Comparison of ENCODE assay signal across 10 cellular contexts in genomic region chr5:81825237-81825636, GRCh38.
A peak's percentile ranks its signal among the peaks of the same experiment; 100 is the strongest.
DNase-seq lines count a peak whose midpoint lies in the region; ATAC-seq and TF ChIP-seq lines count a peak whose summit lies in the region.
"Had no signal": no experiment of that assay in that cellular context is flagged by ENCODE, and none has a peak within 500 bp of the region (broad histone marks: within the 10 kb centered on the region; RNA-seq: fewer than 3 reads in every experiment).

No MANE protein-coding gene starts in this region.

- H3K36me3 Mint-ChIP-seq in HFFc6 (ENCODE audit: low read depth) (no peaks in the 10 kb centered on the region), Caco-2 (ENCODE audit: insufficient read depth, unreplicated experiment) (no peaks in the 10 kb centered on the region), T-helper 17 cell (ENCODE audit: low read depth) (no peaks in the 10 kb centered on the region)
- H3K36me3 Mint-ChIP-seq: IgD-negative memory B cell had no signal

- no peaks in the 10 kb centered on the region for H3K9me3 ChIP-seq in Caco-2
- H3K9me3 ChIP-seq in T-helper 17 cell (ENCODE audit: control insufficient read depth, low read length, poor library complexity, severe bottlenecking): no peaks in the 10 kb centered on the region

- peaks cover 26% of the 10 kb centered on the region for H3K4me1 Mint-ChIP-seq in HFFc6 (ENCODE audit: low read depth)
- no peaks in the 10 kb centered on the region for H3K4me1 Mint-ChIP-seq in Caco-2 (ENCODE audit: low read depth, unreplicated experiment)
- H3K4me1 Mint-ChIP-seq in T-helper 17 cell: peaks cover 5% of the 10 kb centered on the region

- POLR2A ChIA-PET in Caco-2 (lab: Charles Lee): no interaction called here

- intact Hi-C loops in Caco-2 (cut with micrococcal nuclease; ENCODE audit: unreplicated experiment): no loop called here

- CTCF ChIA-PET in Caco-2 (lab: Charles Lee): interaction anchor here (0.5 to 0.6 kb wide), 2 partner anchors 299 to 336 kb away, joined by 3 to 5 read pairs; no protein-coding TSS in a partner anchor

- DNase-seq in HFFc6 (peak; percentile 95), RPMI7951 (ENCODE audit: low read depth) (peak; percentile 93), foreskin melanocyte (peak; percentile 56), stromal cell of bone marrow (ENCODE audit: low read depth) (peak; percentile 96), Caco-2 (no peak), iPS-NIHi7 (ENCODE audit: extremely low spot score) (no peak), T-helper 17 cell (no peak)
- no peak for DNase-seq in activated naive CD4-positive, alpha-beta T cell treated with anti-CD3 and anti-CD28 coated beads, Interleukin-2, amount 50 U/mL, for 16 hours
- DNase-seq: activated CD8-positive, alpha-beta T cell treated with anti-CD3 and anti-CD28 coated beads, Interleukin-2, amount 10 ng/mL, durations not matched to agents 7 days and 5 days had no signal

- no peaks in the 10 kb centered on the region for H3K36me3 ChIP-seq in Caco-2 (ENCODE audit: control insufficient read depth, insufficient read depth, low read length)

- no peak overlapping the region for H3K4me3 Mint-ChIP-seq in HFFc6
- no peak overlapping the region for H3K4me3 Mint-ChIP-seq in Caco-2 (ENCODE audit: unreplicated experiment)
- no peak overlapping the region for H3K4me3 Mint-ChIP-seq in T-helper 17 cell
- H3K4me3 Mint-ChIP-seq: activated CD8-positive, alpha-beta T cell treated with anti-CD3 and anti-CD28 coated beads, Interleukin-2, amount 10 ng/mL, durations not matched to agents 7 days and 5 days; IgD-negative memory B cell had no signal

- BruUV-seq in Caco-2 (replicated peaks; lab: Mats Ljungman, UMichigan): no TSS peak

- H3K4me1 ChIP-seq in Caco-2: no peaks in the 10 kb centered on the region

- TF ChIP-seq CTCF in HFFc6 (IDR thresholded peaks at IDR 0.05) (no peak), Caco-2 (IDR thresholded peaks at IDR 0.05; ENCODE audit: insufficient read depth in 1 of 2, low read depth in 1 of 2, low read length in 1 of 2, severe bottlenecking in 1 of 2, unreplicated experiment in 1 of 2) (no peak)

- H3K27me3 ChIP-seq in Caco-2 (replicated peaks; ENCODE audit: control insufficient read depth, insufficient read depth, low read length): no peaks in the 10 kb centered on the region

- H3K27ac Mint-ChIP-seq in HFFc6 (peak overlapping the region; percentile 62; the same call in 1 of the 2 replicates), Caco-2 (ENCODE audit: unreplicated experiment) (no peak overlapping the region), T-helper 17 cell (no peak overlapping the region)
- H3K27ac Mint-ChIP-seq: activated CD8-positive, alpha-beta T cell treated with anti-CD3 and anti-CD28 coated beads, Interleukin-2, amount 10 ng/mL, durations not matched to agents 7 days and 5 days; IgD-negative memory B cell had no signal

- peaks cover 3% of the 10 kb centered on the region; the same call in 1 of the 2 replicates for H3K27me3 Mint-ChIP-seq in HFFc6 (ENCODE audit: insufficient read depth)
- no peaks in the 10 kb centered on the region for H3K27me3 Mint-ChIP-seq in Caco-2 (ENCODE audit: insufficient read depth, unreplicated experiment)
- no peaks in the 10 kb centered on the region for H3K27me3 Mint-ChIP-seq in T-helper 17 cell
- H3K27me3 Mint-ChIP-seq: IgD-negative memory B cell had no signal

- no peak for ATAC-seq in T-helper 17 cell
- ATAC-seq: activated CD8-positive, alpha-beta T cell treated with anti-CD3 and anti-CD28 coated beads, Interleukin-2, amount 10 ng/mL, durations not matched to agents 7 days and 5 days had no signal

- H3K4me3 ChIP-seq in Caco-2 (ENCODE audit: low read depth, low read length): no peak overlapping the region

- H3K9me3 Mint-ChIP-seq in HFFc6 (no peaks in the 10 kb centered on the region), Caco-2 (ENCODE audit: unreplicated experiment) (no peaks in the 10 kb centered on the region)
- H3K9me3 Mint-ChIP-seq: IgD-negative memory B cell had no signal

Comparison
In these comparisons a context has a peak if more than half of its experiments do, and no peak if none do; other contexts are left out.
1. DNase-seq: peak in HFFc6 (single experiment), RPMI7951 (single experiment), foreskin melanocyte (single experiment) and stromal cell of bone marrow (single experiment); none in activated naive CD4-positive, alpha-beta T cell treated with anti-CD3 and anti-CD28 coated beads, Interleukin-2, amount 50 U/mL, for 16 hours (single experiment), Caco-2 (0 of 2), iPS-NIHi7 (single experiment) and T-helper 17 cell (0 of 3).